In genomic region chr10:32346134-32346550, GRCh38 we compare ENCODE assay signal across 7 cellular contexts. TPM values are rescaled to one million over a fixed set of nuclear protein-coding genes. Genes with fewer than 3 reads are reported as not detected.
DNase-seq lines count a peak whose midpoint lies in the region; ATAC-seq and TF ChIP-seq lines count a peak whose summit lies in the region.

No MANE protein-coding gene starts in this region.

- H3K4me1 Mint-ChIP-seq in T-helper 1 cell treated with Interleukin-12 subunit alpha and Interleukin-12 subunit beta and Interleukin-4 antibody, amounts not matched to agents 30 μg/mL and 1 μg/mL, for 36 hours (ENCODE audit: low read depth): peaks cover 45% of the 10 kb centered on the region

- H3K27ac ChIP-seq in hepatocyte: peak overlapping the region; percentile 100

- H3K27me3 Mint-ChIP-seq in T-helper 1 cell treated with Interleukin-12 subunit alpha and Interleukin-12 subunit beta and Interleukin-4 antibody, amounts not matched to agents 30 μg/mL and 1 μg/mL, for 36 hours (ENCODE audit: low read depth): no peaks in the 10 kb centered on the region

- H3K4me3 ChIP-seq in astrocyte of the cerebellum (ENCODE audit: low read depth, low read length): peak overlapping the region; percentile 92
- peak overlapping the region; percentile 69 for H3K4me3 ChIP-seq in hepatocyte

- peaks cover 28% of the 10 kb centered on the region for H3K4me1 ChIP-seq in hepatocyte (ENCODE audit: insufficient read depth)

- H3K9me3 Mint-ChIP-seq in T-helper 1 cell treated with Interleukin-12 subunit alpha and Interleukin-12 subunit beta and Interleukin-4 antibody, amounts not matched to agents 30 μg/mL and 1 μg/mL, for 36 hours: no peaks in the 10 kb centered on the region

- under 1% methylated on average over 29 of the region's 30 CpGs for WGBS in hepatocyte (ENCODE audit: low lambda C conversion rate, missing lambda C conversion rate)

- peaks cover 13% of the 10 kb centered on the region for H3K36me3 Mint-ChIP-seq in T-helper 1 cell treated with Interleukin-12 subunit alpha and Interleukin-12 subunit beta and Interleukin-4 antibody, amounts not matched to agents 30 μg/mL and 1 μg/mL, for 36 hours (ENCODE audit: low read depth)

- no peaks in the 10 kb centered on the region for H3K9me2 ChIP-seq in hepatocyte (replicated peaks; ENCODE audit: insufficient read depth)

- peak; percentile 89 for DNase-seq in NCI-H146 treated with DMSO at 0.1 percent for 48 hours (lab: John Stamatoyannopoulos, UW; ENCODE audit: unreplicated experiment)
- DNase-seq in astrocyte of the cerebellum (ENCODE audit: low read depth): peak; percentile 88
- DNase-seq in hepatocyte (ENCODE audit: low spot score): peak; percentile 98
- DNase-seq in renal cortical epithelial cell (ENCODE audit: low read depth): peak; percentile 82

- ATAC-seq in GM18499 (IDR thresholded peaks at IDR 0.05; ENCODE audit: insufficient read depth, unreplicated experiment) (peak; percentile 40), HG02885 (IDR thresholded peaks at IDR 0.05; ENCODE audit: poor library complexity, unreplicated experiment) (peak; percentile 80)

- H3K79me2 ChIP-seq in hepatocyte: peaks cover 85% of the 10 kb centered on the region

- H3K27me3 ChIP-seq in hepatocyte: no peaks in the 10 kb centered on the region

- H3K4me3 Mint-ChIP-seq in T-helper 1 cell treated with Interleukin-12 subunit alpha and Interleukin-12 subunit beta and Interleukin-4 antibody, amounts not matched to agents 30 μg/mL and 1 μg/mL, for 36 hours: peak overlapping the region; percentile 94

- peak overlapping the region; percentile 70 for H2AFZ ChIP-seq in hepatocyte

- H3K4me2 ChIP-seq in hepatocyte: peak overlapping the region; percentile 91

- H3K36me3 ChIP-seq in hepatocyte (replicated peaks; ENCODE audit: insufficient read depth, low read depth): no peaks in the 10 kb centered on the region

- H3K9me3 ChIP-seq in hepatocyte (ENCODE audit: low read depth): no peaks in the 10 kb centered on the region

- in situ Hi-C loops in astrocyte of the cerebellum (cut with HindIII; ENCODE audit: low sequenced_read_pairs): no loop called here

- peak; percentile 99 for TF ChIP-seq CTCF in astrocyte of the cerebellum (IDR thresholded peaks at IDR 0.05; ENCODE audit: low read depth, low read length, missing control alignments)
- peak; percentile 96 for TF ChIP-seq CTCF in hepatocyte (IDR thresholded peaks at IDR 0.05; ENCODE audit: poor library complexity)

- H3K27ac Mint-ChIP-seq in T-helper 1 cell treated with Interleukin-12 subunit alpha and Interleukin-12 subunit beta and Interleukin-4 antibody, amounts not matched to agents 30 μg/mL and 1 μg/mL, for 36 hours: peak overlapping the region; percentile 98

- H4K20me1 ChIP-seq in hepatocyte (ENCODE audit: insufficient read depth, poor library complexity, severe bottlenecking): peaks cover 55% of the 10 kb centered on the region

RNA-seq across cellular contexts. Expression of gene EPC1, which starts 0.8 kb away (rescaled TPM):
- total RNA-seq in hepatocyte (31.4 and 36.3 TPM in 2 replicates), renal cortical epithelial cell (11.8 and 29.5 TPM in 2 replicates)
- polyA plus RNA-seq in hepatocyte: 19.4 and 19.8 TPM in 2 replicates

Comparison
In these comparisons a context has a peak if more than half of its experiments do, and no peak if none do; other contexts are left out.
1. Peak in every context shown above with its lines: DNase-seq, ATAC-seq, H3K4me3 ChIP-seq and H3K27ac ChIP-seq.